In genomic region chr12:53624453-53624852, GRCh38 we compare ENCODE assay signal across 8 cellular contexts. TPM values are rescaled to one million over a fixed set of nuclear protein-coding genes. Genes with fewer than 3 reads are reported as not detected.
DNase-seq lines count a peak whose midpoint lies in the region; ATAC-seq and TF ChIP-seq lines count a peak whose summit lies in the region.

No MANE protein-coding gene starts in this region.

- no peak for ATAC-seq in left lobe of liver

- H4K20me1 ChIP-seq in MM.1S (ENCODE audit: insufficient read depth, low read length) (no peaks in the 10 kb centered on the region), neural cell (ENCODE audit: insufficient read depth) (no peaks in the 10 kb centered on the region)

- TF ChIP-seq CTCF in BJ (IDR thresholded peaks at IDR 0.05; ENCODE audit: insufficient read depth, low read depth, low read length) (no peak), MM.1S (IDR thresholded peaks at IDR 0.05; ENCODE audit: low read length) (no peak), neural cell (IDR thresholded peaks at IDR 0.05; ENCODE audit: poor library complexity, severe bottlenecking) (no peak)

- H3K4me1 ChIP-seq in MM.1S (ENCODE audit: low read length) = peaks cover 16% of the 10 kb centered on the region

- no peak for TF ChIP-seq EP300 in neural cell (conservative IDR thresholded peaks at IDR 0.05; ENCODE audit: poor library complexity, severe bottlenecking)

- H3K79me2 ChIP-seq in MM.1S (ENCODE audit: low read length) = peaks cover 58% of the 10 kb centered on the region
- H3K79me2 ChIP-seq in neural cell (replicated peaks; ENCODE audit: insufficient read depth, low read length) = peaks cover 44% of the 10 kb centered on the region

- TF ChIP-seq RAD21 in neural cell (conservative IDR thresholded peaks at IDR 0.05) = no peak

- H3K4me2 ChIP-seq in MM.1S (ENCODE audit: low read depth, low read length) = peak overlapping the region; percentile 92; the same call in 1 of the 2 replicates
- H3K4me2 ChIP-seq in neural cell (ENCODE audit: low read length) = peak overlapping the region; percentile 80

- H3K27ac ChIP-seq in MM.1S (ENCODE audit: low read length) (no peak overlapping the region), neural cell (ENCODE audit: low read length) (no peak overlapping the region)

- H2AFZ ChIP-seq in MM.1S (ENCODE audit: low read length) (no peak overlapping the region), neural cell (ENCODE audit: low read depth, low read length) (no peak overlapping the region)

- no peaks in the 10 kb centered on the region for H3K9me2 ChIP-seq in MM.1S (replicated peaks; ENCODE audit: insufficient read depth, low read length)
- H3K9me2 ChIP-seq in neural cell (ENCODE audit: insufficient read depth, low read length) = no peaks in the 10 kb centered on the region

- POLR2A ChIA-PET in BJ (lab: Charles Lee) = no interaction called here

- CTCF ChIA-PET in BJ (lab: Yijun Ruan, JAX) = interaction anchor here (0.6 to 2.2 kb wide), 9 partner anchors 11 to 116 kb away, joined by 3 to 9 read pairs (median 5); partner anchors contain the start of gene ATP5MC2

- H3K9me3 ChIP-seq in MM.1S (replicated peaks; ENCODE audit: insufficient read depth, low read length) (no peaks in the 10 kb centered on the region), neural cell (ENCODE audit: low read length) (no peaks in the 10 kb centered on the region)

- no peaks in the 10 kb centered on the region for H3K36me3 ChIP-seq in BJ (ENCODE audit: control insufficient read depth, insufficient read depth, low read length)
- no peaks in the 10 kb centered on the region for H3K36me3 ChIP-seq in MM.1S (replicated peaks; ENCODE audit: insufficient read depth, low read length)
- no peaks in the 10 kb centered on the region for H3K36me3 ChIP-seq in neural cell (ENCODE audit: insufficient read depth, low read length)

- peak overlapping the region; percentile 86 for H3K4me3 ChIP-seq in BJ (ENCODE audit: low read depth, low read length)
- H3K4me3 ChIP-seq in MM.1S (ENCODE audit: low read length) = peak overlapping the region; percentile 89; the same call in 1 of the 2 replicates
- H3K4me3 ChIP-seq in neural cell (ENCODE audit: low read length) = peak overlapping the region; percentile 71

- H3F3A ChIP-seq in MM.1S (ENCODE audit: insufficient read depth, low read length) (peaks cover 6% of the 10 kb centered on the region; the same call in 1 of the 2 replicates), neural cell (ENCODE audit: insufficient read depth, low read length, poor library complexity, severe bottlenecking) (no peaks in the 10 kb centered on the region)

- no peaks in the 10 kb centered on the region for H3K27me3 ChIP-seq in BJ (ENCODE audit: control insufficient read depth, insufficient read depth, low read length)
- no peaks in the 10 kb centered on the region for H3K27me3 ChIP-seq in MM.1S (replicated peaks; ENCODE audit: insufficient read depth, low read length)
- no peaks in the 10 kb centered on the region for H3K27me3 ChIP-seq in neural cell (ENCODE audit: insufficient read depth, low read depth, low read length)

- DNase-seq in BJ (ENCODE audit: low read depth) (no peak), MM.1S (no peak), dermis blood vessel endothelial cell (peak; percentile 19), NCI-H748 treated with DMSO at 0.1 percent for 48 hours (lab: John Stamatoyannopoulos, UW) (no peak), left lobe of liver (ENCODE audit: low spot score) (no peak), COLO829 (ENCODE audit: low spot score) (no peak)
- no peak for DNase-seq in activated CD4-positive, alpha-beta T cell treated with anti-CD3 and anti-CD28 coated beads, Interleukin-2, amount 50 U/mL, for 1 hour

- H3K9ac ChIP-seq in MM.1S (ENCODE audit: low read length) (0 out of 2 replicates have a peak overlapping the region, but pooled peaks have one; percentile 80), neural cell (ENCODE audit: low read length) (peak overlapping the region; percentile 2)

TF ChIP-seq in neural cell, 6 proteins besides CTCF, POLR2A, EP300 and RAD21:
- no peak for TF ChIP-seq TAF1 (IDR thresholded peaks at IDR 0.05; ENCODE audit: low read depth)
- TF ChIP-seq SMC3 (conservative IDR thresholded peaks at IDR 0.05; ENCODE audit: poor library complexity) = no peak
- TF ChIP-seq, protein P1, sequence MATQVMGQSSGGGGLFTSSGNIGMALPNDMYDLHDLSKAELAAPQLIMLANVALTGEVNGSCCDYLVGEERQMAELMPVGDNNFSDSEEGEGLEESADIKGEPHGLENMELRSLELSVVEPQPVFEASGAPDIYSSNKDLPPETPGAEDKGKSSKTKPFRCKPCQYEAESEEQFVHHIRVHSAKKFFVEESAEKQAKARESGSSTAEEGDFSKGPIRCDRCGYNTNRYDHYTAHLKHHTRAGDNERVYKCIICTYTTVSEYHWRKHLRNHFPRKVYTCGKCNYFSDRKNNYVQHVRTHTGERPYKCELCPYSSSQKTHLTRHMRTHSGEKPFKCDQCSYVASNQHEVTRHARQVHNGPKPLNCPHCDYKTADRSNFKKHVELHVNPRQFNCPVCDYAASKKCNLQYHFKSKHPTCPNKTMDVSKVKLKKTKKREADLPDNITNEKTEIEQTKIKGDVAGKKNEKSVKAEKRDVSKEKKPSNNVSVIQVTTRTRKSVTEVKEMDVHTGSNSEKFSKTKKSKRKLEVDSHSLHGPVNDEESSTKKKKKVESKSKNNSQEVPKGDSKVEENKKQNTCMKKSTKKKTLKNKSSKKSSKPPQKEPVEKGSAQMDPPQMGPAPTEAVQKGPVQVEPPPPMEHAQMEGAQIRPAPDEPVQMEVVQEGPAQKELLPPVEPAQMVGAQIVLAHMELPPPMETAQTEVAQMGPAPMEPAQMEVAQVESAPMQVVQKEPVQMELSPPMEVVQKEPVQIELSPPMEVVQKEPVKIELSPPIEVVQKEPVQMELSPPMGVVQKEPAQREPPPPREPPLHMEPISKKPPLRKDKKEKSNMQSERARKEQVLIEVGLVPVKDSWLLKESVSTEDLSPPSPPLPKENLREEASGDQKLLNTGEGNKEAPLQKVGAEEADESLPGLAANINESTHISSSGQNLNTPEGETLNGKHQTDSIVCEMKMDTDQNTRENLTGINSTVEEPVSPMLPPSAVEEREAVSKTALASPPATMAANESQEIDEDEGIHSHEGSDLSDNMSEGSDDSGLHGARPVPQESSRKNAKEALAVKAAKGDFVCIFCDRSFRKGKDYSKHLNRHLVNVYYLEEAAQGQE (IDR thresholded peaks at IDR 0.05; ENCODE audit: borderline replicate concordance) = no peak
- TF ChIP-seq POLR2AphosphoS5 (IDR thresholded peaks at IDR 0.05) = no peak
- TF ChIP-seq MXI1 (conservative IDR thresholded peaks at IDR 0.05; ENCODE audit: poor library complexity, severe bottlenecking) = no peak
- TF ChIP-seq EZH2 (IDR thresholded peaks at IDR 0.05; ENCODE audit: borderline replicate concordance, insufficient read depth, low read length, poor library complexity, severe bottlenecking) = no peak
TF ChIP-seq in neural cell: peak in this region for 0.

RNA-seq across cellular contexts. Expression of gene ATF7, which starts 1.7 kb away (rescaled TPM):
- polyA plus RNA-seq in BJ (2011; rRNA removed) (21.8 and 22.9 TPM in 2 replicates), neural cell (1.9 and 6.3 TPM in 2 replicates)
- polyA minus RNA-seq in BJ (2011; rRNA and poly(A)+ RNA removed) = 21.8 and 28.3 TPM in 2 replicates
- total RNA-seq in dermis blood vessel endothelial cell (12.9 and 14.9 TPM in 2 replicates), left lobe of liver (18.1 TPM)
- 6.6 and 19.0 TPM in 2 replicates for polyA minus RNA-seq in neural cell

RNA-seq across cellular contexts. Expression of gene ATP5MC2, which starts 51.4 kb away (rescaled TPM):
- polyA plus RNA-seq in BJ (2011; rRNA removed) = 356 and 381 TPM in 2 replicates
- 476 and 1,007 TPM in 2 replicates for polyA minus RNA-seq in BJ (2011; rRNA and poly(A)+ RNA removed)
- total RNA-seq in dermis blood vessel endothelial cell = 130 and 195 TPM in 2 replicates
- polyA plus RNA-seq in neural cell = 227 and 331 TPM in 2 replicates
- 77.7 and 89.9 TPM in 2 replicates for polyA minus RNA-seq in neural cell
- total RNA-seq in left lobe of liver = 118 TPM
